Comparison of ENCODE assay signal across 8 cellular contexts in the genomic region with DNA sequence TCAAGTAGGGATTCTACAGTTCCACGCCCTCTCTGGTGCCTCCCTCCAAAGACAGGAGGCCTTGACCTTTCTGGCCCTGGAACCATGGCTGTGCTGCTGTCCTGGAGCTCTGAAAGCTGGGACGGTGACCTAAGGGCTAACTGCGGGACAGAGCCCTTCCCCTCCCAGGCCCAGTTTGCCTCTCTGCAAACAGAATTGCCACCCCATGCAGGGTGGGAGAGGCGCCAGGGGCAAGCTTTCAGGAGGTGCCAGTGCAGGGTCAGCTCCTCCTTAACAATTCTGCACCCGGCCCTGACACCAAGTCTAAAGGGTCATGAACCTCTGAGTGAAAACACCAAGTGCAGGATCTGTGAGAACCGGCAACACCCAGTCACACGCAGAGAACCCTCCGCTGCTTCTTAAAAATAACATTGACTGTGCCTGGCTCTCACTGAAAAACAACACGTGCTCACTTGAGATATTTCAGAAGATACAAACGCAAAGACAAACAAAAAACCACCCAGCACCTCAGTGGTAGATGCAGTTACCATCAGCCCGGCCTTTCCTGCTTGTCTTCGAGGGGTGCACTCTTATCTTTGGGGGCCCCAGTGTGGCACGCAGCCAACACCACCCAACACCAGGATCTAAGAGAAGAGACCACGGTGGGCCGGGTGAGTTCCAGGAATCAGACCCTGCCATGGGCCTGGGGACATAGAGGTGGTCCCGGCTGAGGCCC. TPM values are rescaled to one million over a fixed set of nuclear protein-coding genes. Genes with fewer than 3 reads are reported as not detected.
A peak's percentile ranks its signal among the peaks of the same experiment; 100 is the strongest.
DNase-seq lines count a peak whose midpoint lies in the region; FAIRE-seq and TF ChIP-seq lines count a peak whose summit lies in the region.

No MANE protein-coding gene starts in this region.

- H3K9me3 Mint-ChIP-seq in mesothelial cell of epicardium = no peaks in the 10 kb centered on the region

- TF ChIP-seq CTCF in mesothelial cell of epicardium (IDR thresholded peaks at IDR 0.05; ENCODE audit: unreplicated experiment) = no peak
- no peak for TF ChIP-seq CTCF in tibial nerve (IDR thresholded peaks at IDR 0.05)
- no peak for TF ChIP-seq CTCF in D721Med (IDR thresholded peaks at IDR 0.05; ENCODE audit: insufficient read depth, missing control alignments)

- peaks cover 0 to 24% (median 0%) of the 10 kb centered on the region in 3 donors for H3K36me3 ChIP-seq in tibial nerve

- peak overlapping the region; percentile 79 to 94 (median 81) for H3K27ac ChIP-seq in tibial nerve

- peaks cover 26% of the 10 kb centered on the region for H3K4me1 Mint-ChIP-seq in mesothelial cell of epicardium

- peaks cover 0 to 84% (median 31%) of the 10 kb centered on the region in 4 donors for H3K4me1 ChIP-seq in tibial nerve

- no peaks in the 10 kb centered on the region for H3K9me3 ChIP-seq in tibial nerve

- no peak for FAIRE-seq in D721Med (lab: Jason Lieb, UNC)

- TF ChIP-seq EP300 in tibial nerve (IDR thresholded peaks at IDR 0.05) = peak; percentile 21 to 71

- peak overlapping the region; percentile 47 to 76 (median 56) for H3K4me3 ChIP-seq in tibial nerve

- WGBS in tibial nerve, 2 donors = 52 to 76% methylated on average over 16 of the region's 16 CpGs

- no peak overlapping the region for H3K27ac Mint-ChIP-seq in mesothelial cell of epicardium

- H3K4me3 Mint-ChIP-seq in mesothelial cell of epicardium = peak overlapping the region; percentile 52

- TF ChIP-seq POLR2A in tibial nerve (IDR thresholded peaks at IDR 0.05) = no peak

- H3K36me3 Mint-ChIP-seq in mesothelial cell of epicardium = no peaks in the 10 kb centered on the region

- peaks cover 37% of the 10 kb centered on the region for H3K27me3 Mint-ChIP-seq in mesothelial cell of epicardium (ENCODE audit: low read depth)

- H3K27me3 ChIP-seq in tibial nerve = no peaks in the 10 kb centered on the region

- peak; percentile 4 for DNase-seq in activated CD4-positive, alpha-beta T cell treated with anti-CD3 and anti-CD28 coated beads for 48 hours
- DNase-seq in activated CD4-positive, alpha-beta T cell treated with anti-CD3 and anti-CD28 coated beads, Interleukin-2, amount 50 U/mL, for 1 hour = no peak
- DNase-seq in ecto neural progenitor cell (ENCODE audit: low spot score) = peak; percentile 38
- peak; percentile 10 to 29 for DNase-seq in mesothelial cell of epicardium (ENCODE audit: low spot score in 2 of 2, unreplicated experiment in 2 of 2)
- DNase-seq in tibial nerve (ENCODE audit: low spot score in 2 of 2) = peak; percentile 66 to 68
- DNase-seq in NCI-H526 (lab: John Stamatoyannopoulos, UW) = no peak
- DNase-seq in NAMALWA (ENCODE audit: low spot score) = no peak
- DNase-seq in D721Med (ENCODE audit: insufficient read length, low spot score) = no peak

RNA-seq across cellular contexts. Expression of a gene that starts 1.1 kb away (rescaled TPM):
- total RNA-seq in mesothelial cell of epicardium (7.1 to 10.5 TPM (median 9.4 TPM) in 3 replicates), tibial nerve (100 to 1,000 TPM; 116 to 226 (median 141) TPM)

Comparison
In these comparisons a context has a peak if more than half of its experiments do, and no peak if none do; other contexts are left out.
1. DNase-seq: peak in activated CD4-positive, alpha-beta T cell treated with anti-CD3 and anti-CD28 coated beads for 48 hours (single experiment), ecto neural progenitor cell (single experiment), mesothelial cell of epicardium (2 of 2) and tibial nerve (2 of 2); none in activated CD4-positive, alpha-beta T cell treated with anti-CD3 and anti-CD28 coated beads, Interleukin-2, amount 50 U/mL, for 1 hour (single experiment), NCI-H526 (0 of 2), NAMALWA (single experiment) and D721Med (single experiment).
2. RNA of a gene that starts 1.1 kb away (total RNA-seq): 116 to 226 TPM in tibial nerve; 7.1 to 10.5 TPM in mesothelial cell of epicardium; every median in the first group is over 10 times any median in the second.